ENCODE assay signal across 18 cellular contexts in the genomic region with DNA sequence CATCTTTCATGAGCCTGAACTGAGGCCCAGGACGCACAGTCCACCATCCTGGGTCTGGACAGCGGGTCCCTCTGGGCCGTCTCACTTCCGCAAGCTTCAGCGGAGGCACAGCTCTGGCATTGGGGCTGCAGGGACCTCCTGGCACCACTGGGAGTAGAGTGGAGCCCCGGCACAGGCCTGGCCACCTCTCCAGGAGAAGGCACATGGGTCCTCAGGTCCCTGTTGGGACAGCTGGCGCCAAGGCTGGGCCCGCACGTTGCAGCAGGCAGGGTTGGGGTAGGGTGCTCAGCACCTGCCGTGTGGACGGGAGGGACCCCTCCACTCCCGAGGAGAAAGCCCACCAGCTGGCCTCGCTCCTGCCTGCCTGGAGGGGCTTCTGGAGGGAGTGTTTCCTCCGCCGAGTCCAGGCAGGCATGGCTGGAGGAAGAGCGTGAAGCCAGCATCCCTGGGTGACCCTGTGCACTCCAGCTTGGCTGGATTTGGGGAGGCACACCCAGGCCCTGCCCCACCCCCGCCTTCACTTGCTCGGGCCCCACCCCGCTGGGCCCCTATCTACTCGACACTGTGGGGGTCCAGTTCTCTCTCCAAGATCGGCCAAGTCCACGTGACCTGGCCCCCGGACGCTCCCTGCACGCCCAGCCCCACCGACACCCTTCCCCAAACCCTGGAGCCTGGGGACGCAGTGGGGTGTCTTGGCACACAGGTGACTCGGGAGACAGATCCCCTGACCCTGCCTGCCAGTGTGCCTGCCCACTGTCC.
"Had no signal": no experiment of that assay in that cellular context is flagged by ENCODE, and none has a peak within 500 bp of the region (broad histone marks: within the 10 kb centered on the region; RNA-seq: fewer than 3 reads in every experiment).

No MANE protein-coding gene starts in this region.

- H3K4me3 ChIP-seq: gastrocnemius medialis, heart left ventricle, lung, thyroid gland, uterus had no signal

- H3K27me3 ChIP-seq: brain microvascular endothelial cell, gastrocnemius medialis, heart left ventricle, thyroid gland, uterus had no signal

- H3K9me3 ChIP-seq: gastrocnemius medialis, heart left ventricle, neutrophil, thyroid gland, uterus had no signal

- H3K36me3 Mint-ChIP-seq: activated naive CD8-positive, alpha-beta T cell treated with anti-CD3 and anti-CD28 coated beads for 36 hours; naive thymus-derived CD8-positive, alpha-beta T cell had no signal

- H3K4me3 Mint-ChIP-seq: activated B cell treated with CpG ODN at 0.5 μM for 24 hours; activated CD4-positive, alpha-beta T cell treated with anti-CD3 and anti-CD28 coated beads, Interleukin-2, amount 10 ng/mL, durations not matched to agents 7 days and 5 days; activated naive CD8-positive, alpha-beta T cell treated with anti-CD3 and anti-CD28 coated beads for 36 hours had no signal

- H3K36me3 ChIP-seq: brain microvascular endothelial cell, gastrocnemius medialis, heart left ventricle, neutrophil, thyroid gland, uterus had no signal

- ATAC-seq: gastrocnemius medialis had no signal

- H3K27ac ChIP-seq: brain microvascular endothelial cell, gastrocnemius medialis, heart left ventricle, neutrophil, thyroid gland, uterus had no signal

- H3K27ac Mint-ChIP-seq: activated B cell treated with CpG ODN at 0.5 μM for 24 hours; activated naive CD8-positive, alpha-beta T cell treated with anti-CD3 and anti-CD28 coated beads for 36 hours had no signal

- DNase-seq: activated B cell treated with CpG ODN at 0.5 μM for 24 hours; activated CD8-positive, alpha-beta memory T cell treated with anti-CD3 and anti-CD28 coated beads, Interleukin-2, amount 50 U/mL, for 48 hours; activated gamma-delta T cell treated with Interleukin-2 at 50 U/mL for 16 hours; activated naive CD8-positive, alpha-beta T cell treated with anti-CD3 and anti-CD28 coated beads for 36 hours; anterior cingulate cortex; brain microvascular endothelial cell; effector memory CD4-positive, alpha-beta T cell; gastrocnemius medialis; stimulated activated CD4-positive, alpha-beta T cell treated with anti-CD3 and anti-CD28 coated beads, Interleukin-12 subunit alpha, Interleukin-12 subunit beta, amount 100 ng/mL, for 4 hours; stimulated activated CD4-positive, alpha-beta T cell treated with anti-CD3 and anti-CD28 coated beads, Interleukin-2, amount 100 ng/mL, for 24 hours; T-helper 17 cell; thyroid gland had no signal

- H3K9me3 Mint-ChIP-seq: activated B cell treated with CpG ODN at 0.5 μM for 24 hours; activated CD4-positive, alpha-beta T cell treated with anti-CD3 and anti-CD28 coated beads, Interleukin-2, amount 10 ng/mL, durations not matched to agents 7 days and 5 days; activated naive CD8-positive, alpha-beta T cell treated with anti-CD3 and anti-CD28 coated beads for 36 hours; naive thymus-derived CD8-positive, alpha-beta T cell had no signal

- H3K27me3 Mint-ChIP-seq: T-helper 17 cell had no signal

- H3K4me1 ChIP-seq: gastrocnemius medialis, uterus had no signal
